Comparison of ENCODE assay signal across 1 cellular context in the genomic region with DNA sequence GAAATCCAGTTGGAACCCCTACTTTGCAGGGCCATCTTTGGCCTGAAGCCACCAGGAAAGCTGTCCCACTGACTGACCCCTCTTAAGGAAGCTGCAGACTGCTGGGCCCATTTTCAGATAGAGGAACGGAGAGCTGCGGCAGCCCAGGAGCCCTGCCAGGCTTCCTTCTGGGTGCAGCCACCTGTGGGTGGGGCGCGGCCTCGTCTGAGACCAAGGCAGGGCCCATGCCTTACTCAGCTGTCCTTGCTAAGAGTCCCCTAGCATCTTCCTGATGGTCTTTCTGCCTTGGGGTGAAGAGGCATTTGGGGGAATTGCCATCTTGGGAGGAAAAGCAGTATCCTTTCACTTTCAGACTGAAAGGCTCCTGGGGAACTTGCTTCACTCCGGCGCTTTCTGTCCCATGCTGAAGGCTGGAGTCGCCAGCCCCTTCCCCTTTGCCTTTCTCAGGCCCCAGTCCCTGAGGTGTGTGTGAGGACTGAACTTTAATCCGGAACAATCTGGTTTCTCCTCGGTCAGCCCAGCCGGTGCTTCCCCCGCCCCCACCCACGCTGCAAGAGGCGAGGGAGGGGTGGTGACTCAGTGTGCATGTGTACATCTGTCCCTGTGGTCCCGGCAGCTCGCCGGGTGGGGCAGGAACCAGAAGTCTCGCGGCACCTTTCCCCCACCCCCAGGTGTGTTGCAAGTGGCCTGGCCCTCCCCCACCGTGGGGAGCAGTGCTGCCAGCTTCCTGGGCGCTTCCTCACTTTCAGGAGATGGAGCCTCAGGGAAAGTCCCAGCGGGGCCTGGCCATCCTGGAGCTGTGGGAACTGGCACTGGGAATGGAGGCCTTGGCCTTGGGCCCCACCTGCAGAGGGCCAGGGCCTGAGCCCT.
A peak's percentile ranks its signal among the peaks of the same experiment; 100 is the strongest.
TF ChIP-seq lines count a peak whose summit lies in the region.

No MANE protein-coding gene starts in this region.

TF ChIP-seq in IMR-90, 13 proteins besides CTCF, POLR2A, EP300 and RAD21 (continued from another document):
- TF ChIP-seq, protein P1, sequence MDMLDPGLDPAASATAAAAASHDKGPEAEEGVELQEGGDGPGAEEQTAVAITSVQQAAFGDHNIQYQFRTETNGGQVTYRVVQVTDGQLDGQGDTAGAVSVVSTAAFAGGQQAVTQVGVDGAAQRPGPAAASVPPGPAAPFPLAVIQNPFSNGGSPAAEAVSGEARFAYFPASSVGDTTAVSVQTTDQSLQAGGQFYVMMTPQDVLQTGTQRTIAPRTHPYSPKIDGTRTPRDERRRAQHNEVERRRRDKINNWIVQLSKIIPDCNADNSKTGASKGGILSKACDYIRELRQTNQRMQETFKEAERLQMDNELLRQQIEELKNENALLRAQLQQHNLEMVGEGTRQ (IDR thresholded peaks at IDR 0.05; ENCODE audit: low read depth, low read length), result peak; percentile 20
- TF ChIP-seq FOS (IDR thresholded peaks at IDR 0.05; ENCODE audit: low read depth, low read length), result peak; percentile 82; the same call in 1 of the 2 replicates
- 0 out of 2 replicates have a peak, but pooled peaks have one; percentile 1 for TF ChIP-seq SMC3 (IDR thresholded peaks at IDR 0.05; ENCODE audit: low read depth, low read length)
